Comparison of ENCODE assay signal across 1 cellular context in genomic region chr12:55955800-55956508, GRCh38.
TF ChIP-seq lines count a peak whose summit lies in the region.

No MANE protein-coding gene starts in this region.

TF ChIP-seq in GM12891, 5 proteins besides CTCF, POLR2A, EP300 and RAD21:
- TF ChIP-seq POU2F2 (IDR thresholded peaks at IDR 0.05; ENCODE audit: low read depth, low read length) (no peak), SPI1 (IDR thresholded peaks at IDR 0.05; ENCODE audit: low read depth, low read length) (no peak), PAX5 (IDR thresholded peaks at IDR 0.05; ENCODE audit: insufficient read depth, low read length, severe bottlenecking) (no peak), TAF1 (IDR thresholded peaks at IDR 0.05; ENCODE audit: low read depth, low read length) (no peak), POLR2AphosphoS5 (IDR thresholded peaks at IDR 0.05; ENCODE audit: low read depth, low read length) (no peak)
